1 cellular context compared by ENCODE assay signal in the genomic region with DNA sequence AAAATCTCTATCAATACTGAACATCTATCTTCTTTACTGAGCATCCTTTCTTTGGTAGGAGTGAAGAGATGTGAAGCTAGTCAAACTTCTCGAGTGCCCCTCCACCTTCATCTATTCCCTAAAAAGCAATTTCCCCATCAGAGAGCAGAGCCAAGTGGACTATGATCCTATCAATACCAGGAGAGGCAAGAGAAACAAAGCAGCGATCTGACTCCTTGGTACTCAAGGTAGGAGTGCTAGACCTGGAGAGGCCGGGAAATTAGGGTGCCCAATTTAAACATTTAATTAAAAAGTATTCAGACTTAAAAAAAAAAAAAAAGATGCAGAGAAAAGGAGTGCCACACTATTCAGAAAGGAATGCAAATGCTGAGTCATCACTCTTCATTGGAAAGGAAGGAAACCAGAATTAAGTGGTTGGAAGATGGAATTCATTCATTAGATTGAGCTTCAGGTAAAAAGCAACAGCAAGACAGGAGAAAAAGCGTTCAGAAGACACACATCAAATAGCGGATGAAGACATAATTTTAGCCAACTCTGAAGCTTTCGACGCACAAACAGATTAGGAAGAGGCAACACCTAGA.
TF ChIP-seq lines count a peak whose summit lies in the region.

No MANE protein-coding gene starts in this region.

TF ChIP-seq in IMR-90, 13 proteins besides CTCF, POLR2A, EP300 and RAD21:
- TF ChIP-seq MAFK (IDR thresholded peaks at IDR 0.05; ENCODE audit: low read depth, low read length) (peak; percentile 100), NFE2L2 (IDR thresholded peaks at IDR 0.05; ENCODE audit: low read depth, low read length) (peak; percentile 92), RCOR1 (IDR thresholded peaks at IDR 0.05; ENCODE audit: insufficient replicate concordance, low read length) (no peak)
